ENCODE assay signal across 9 cellular contexts in genomic region chr20:30816182-30816645, GRCh38.
DNase-seq lines count a peak whose midpoint lies in the region; ATAC-seq and TF ChIP-seq lines count a peak whose summit lies in the region.
"Had no signal": no experiment of that assay in that cellular context is flagged by ENCODE, and none has a peak within 500 bp of the region (broad histone marks: within the 10 kb centered on the region; RNA-seq: fewer than 3 reads in every experiment).

No MANE protein-coding gene starts in this region.

- DNase-seq in NCI-H146 treated with DMSO at 0.1 percent for 48 hours (lab: John Stamatoyannopoulos, UW; ENCODE audit: unreplicated experiment) (peak; percentile 4), colonic mucosa (peak; percentile 22), skeletal muscle cell (ENCODE audit: low read depth) (no peak)
- no peak for DNase-seq in activated CD4-positive, alpha-beta memory T cell treated with anti-CD3 and anti-CD28 coated beads, Interleukin-2, amount 10 ng/mL, durations not matched to agents 7 days and 5 days
- no peak for DNase-seq in activated CD4-positive, alpha-beta T cell treated with anti-CD3 and anti-CD28 coated beads for 4 hours
- DNase-seq: activated T-cell treated with anti-CD3 and anti-CD28 coated beads, Interleukin-2, amount 50 U/mL, for 1 hour had no signal

- H3K4me1 ChIP-seq in colonic mucosa: no peaks in the 10 kb centered on the region

- ATAC-seq in GM18519 (IDR thresholded peaks at IDR 0.05; ENCODE audit: low FRiP score, unreplicated experiment) (peak; percentile 64), HG02610 (IDR thresholded peaks at IDR 0.05; ENCODE audit: unreplicated experiment) (no peak)

- CTCF ChIA-PET in activated CD4-positive, alpha-beta memory T cell treated with anti-CD3 and anti-CD28 coated beads, Interleukin-2, amount 10 ng/mL, durations not matched to agents 7 days and 5 days (lab: Charles Lee): no interaction called here

- peaks cover 14% of the 10 kb centered on the region for H3K9me3 Mint-ChIP-seq in activated CD4-positive, alpha-beta memory T cell treated with anti-CD3 and anti-CD28 coated beads, Interleukin-2, amount 10 ng/mL, durations not matched to agents 7 days and 5 days

- no peak overlapping the region for H3K27ac Mint-ChIP-seq in activated CD4-positive, alpha-beta memory T cell treated with anti-CD3 and anti-CD28 coated beads, Interleukin-2, amount 10 ng/mL, durations not matched to agents 7 days and 5 days
- H3K27ac Mint-ChIP-seq: brain had no signal

- H3K4me3 ChIP-seq in colonic mucosa (no peak overlapping the region), skeletal muscle cell (ENCODE audit: low read depth, low read length) (peak overlapping the region; percentile 7)

- intact Hi-C loops in colonic mucosa (cut with DNase I): no loop called here

- H3K27ac ChIP-seq in colonic mucosa: no peak overlapping the region

- POLR2A ChIA-PET in activated CD4-positive, alpha-beta memory T cell treated with anti-CD3 and anti-CD28 coated beads, Interleukin-2, amount 10 ng/mL, durations not matched to agents 7 days and 5 days (lab: Charles Lee): no interaction called here

- no peaks in the 10 kb centered on the region for H3K36me3 ChIP-seq in colonic mucosa

- H3K4me1 Mint-ChIP-seq in activated CD4-positive, alpha-beta memory T cell treated with anti-CD3 and anti-CD28 coated beads, Interleukin-2, amount 10 ng/mL, durations not matched to agents 7 days and 5 days: no peaks in the 10 kb centered on the region
- H3K4me1 Mint-ChIP-seq: brain had no signal

- peaks cover 3% of the 10 kb centered on the region for H3K36me3 Mint-ChIP-seq in activated CD4-positive, alpha-beta memory T cell treated with anti-CD3 and anti-CD28 coated beads, Interleukin-2, amount 10 ng/mL, durations not matched to agents 7 days and 5 days (ENCODE audit: low read depth)

- H3K27me3 ChIP-seq in colonic mucosa: no peaks in the 10 kb centered on the region

- H3K9ac ChIP-seq in colonic mucosa (ENCODE audit: low read depth in 2 of 2, low read length in 2 of 2): no peak overlapping the region

- peaks cover 2% of the 10 kb centered on the region for H3K27me3 Mint-ChIP-seq in activated CD4-positive, alpha-beta memory T cell treated with anti-CD3 and anti-CD28 coated beads, Interleukin-2, amount 10 ng/mL, durations not matched to agents 7 days and 5 days
- H3K27me3 Mint-ChIP-seq: brain had no signal

- no peak for TF ChIP-seq CTCF in colonic mucosa (IDR thresholded peaks at IDR 0.05)

- H3K9me3 ChIP-seq in colonic mucosa: no peaks in the 10 kb centered on the region

- H3K4me3 Mint-ChIP-seq in activated CD4-positive, alpha-beta memory T cell treated with anti-CD3 and anti-CD28 coated beads, Interleukin-2, amount 10 ng/mL, durations not matched to agents 7 days and 5 days: no peak overlapping the region
- H3K4me3 Mint-ChIP-seq: brain had no signal

Comparison
In these comparisons a context has a peak if more than half of its experiments do, and no peak if none do; other contexts are left out.
1. DNase-seq: peak in NCI-H146 treated with DMSO at 0.1 percent for 48 hours (single experiment) and colonic mucosa (single experiment); none in skeletal muscle cell (single experiment), activated CD4-positive, alpha-beta memory T cell treated with anti-CD3 and anti-CD28 coated beads, Interleukin-2, amount 10 ng/mL, durations not matched to agents 7 days and 5 days (single experiment) and activated CD4-positive, alpha-beta T cell treated with anti-CD3 and anti-CD28 coated beads for 4 hours (0 of 2).